ENCODE assay signal across 21 cellular contexts in the genomic region with DNA sequence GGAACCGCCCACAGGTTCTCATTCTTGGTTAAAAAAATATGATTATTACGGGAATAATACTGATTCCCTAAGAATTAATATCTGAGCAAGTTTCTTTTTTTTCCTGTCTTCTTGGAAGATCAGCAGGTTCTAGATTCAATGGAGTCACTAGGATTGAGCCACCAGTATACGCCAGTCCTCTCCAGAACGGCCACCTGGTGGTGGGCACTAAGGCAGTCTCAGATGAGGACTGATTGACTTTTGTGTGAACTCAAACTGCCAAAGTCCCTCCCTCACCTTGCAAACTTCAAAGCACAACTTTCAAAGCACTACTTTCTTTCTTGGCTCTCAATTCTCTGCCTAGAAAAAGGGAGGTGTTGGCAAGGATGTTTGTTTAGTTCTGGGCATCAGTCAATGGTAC. TPM values are rescaled to one million over a fixed set of nuclear protein-coding genes. Genes with fewer than 3 reads are reported as not detected.
"Had no signal": no experiment of that assay in that cellular context is flagged by ENCODE, and none has a peak within 500 bp of the region (broad histone marks: within the 10 kb centered on the region; RNA-seq: fewer than 3 reads in every experiment).

No MANE protein-coding gene starts in this region.

- H3K9me3 ChIP-seq: adrenal gland, body of pancreas, gastroesophageal sphincter, heart right ventricle, ovary, stomach, thoracic aorta, upper lobe of right lung had no signal

- H3K4me1 Mint-ChIP-seq: activated CD4-positive, alpha-beta T cell treated with anti-CD3 and anti-CD28 coated beads for 36 hours had no signal

- H3K4me1 ChIP-seq: body of pancreas had no signal

- H3K9me3 Mint-ChIP-seq: activated CD4-positive, alpha-beta memory T cell treated with anti-CD3 and anti-CD28 coated beads, Interleukin-2, amount 10 ng/mL, durations not matched to agents 7 days and 5 days; activated T-cell treated with anti-CD3 and anti-CD28 coated beads, Interleukin-2, amount 50 U/mL, for 24 hours; dendritic cell treated with granulocyte-macrophage colony-stimulating factor and Interleukin-4, amounts not matched to agents 40 ng/mL and 50 ng/mL, for 4 days; effector memory CD8-positive, alpha-beta T cell; neural crest cell; T-helper 1 cell treated with Interleukin-12 subunit alpha and Interleukin-12 subunit beta and Interleukin-4 antibody, amounts not matched to agents 30 μg/mL and 1 μg/mL, for 36 hours had no signal

- H3K36me3 ChIP-seq: adrenal gland, gastroesophageal sphincter, heart right ventricle, ovary, stomach, thoracic aorta, upper lobe of right lung, WERI-Rb-1 had no signal

- H3K4me3 Mint-ChIP-seq: activated CD4-positive, alpha-beta memory T cell treated with anti-CD3 and anti-CD28 coated beads, Interleukin-2, amount 10 ng/mL, durations not matched to agents 7 days and 5 days; activated CD4-positive, alpha-beta T cell treated with anti-CD3 and anti-CD28 coated beads for 36 hours; activated T-cell treated with anti-CD3 and anti-CD28 coated beads, Interleukin-2, amount 50 U/mL, for 24 hours; dendritic cell treated with granulocyte-macrophage colony-stimulating factor and Interleukin-4, amounts not matched to agents 40 ng/mL and 50 ng/mL, for 4 days; effector memory CD8-positive, alpha-beta T cell; neural crest cell; T-helper 1 cell treated with Interleukin-12 subunit alpha and Interleukin-12 subunit beta and Interleukin-4 antibody, amounts not matched to agents 30 μg/mL and 1 μg/mL, for 36 hours had no signal

- H3K27me3 ChIP-seq: adrenal gland, body of pancreas, gastroesophageal sphincter, ovary, stomach, upper lobe of right lung had no signal

- DNase-seq: activated CD4-positive, alpha-beta memory T cell treated with anti-CD3 and anti-CD28 coated beads, Interleukin-2, amount 10 ng/mL, durations not matched to agents 7 days and 5 days; activated CD4-positive, alpha-beta T cell treated with anti-CD3 and anti-CD28 coated beads for 36 hours; activated naive CD4-positive, alpha-beta T cell treated with anti-CD3 and anti-CD28 coated beads, Interleukin-2, amount 50 U/mL, for 16 hours; activated T-cell treated with anti-CD3 and anti-CD28 coated beads, Interleukin-2, amount 50 U/mL, for 24 hours; adrenal gland; body of pancreas; effector memory CD8-positive, alpha-beta T cell; heart right ventricle; left colon; ovary; stimulated activated CD4-positive, alpha-beta T cell treated with anti-CD3 and anti-CD28 coated beads, Interleukin-12 subunit alpha, Interleukin-12 subunit beta, amount 100 ng/mL, for 4 hours; stimulated activated CD4-positive, alpha-beta T cell treated with anti-CD3 and anti-CD28 coated beads, Interleukin-2, amount 100 ng/mL, for 24 hours; stomach; upper lobe of right lung; WERI-Rb-1 had no signal

- H3K27ac Mint-ChIP-seq: activated CD4-positive, alpha-beta memory T cell treated with anti-CD3 and anti-CD28 coated beads, Interleukin-2, amount 10 ng/mL, durations not matched to agents 7 days and 5 days; activated CD4-positive, alpha-beta T cell treated with anti-CD3 and anti-CD28 coated beads for 36 hours; activated T-cell treated with anti-CD3 and anti-CD28 coated beads, Interleukin-2, amount 50 U/mL, for 24 hours; dendritic cell treated with granulocyte-macrophage colony-stimulating factor and Interleukin-4, amounts not matched to agents 40 ng/mL and 50 ng/mL, for 4 days; effector memory CD8-positive, alpha-beta T cell; T-helper 1 cell treated with Interleukin-12 subunit alpha and Interleukin-12 subunit beta and Interleukin-4 antibody, amounts not matched to agents 30 μg/mL and 1 μg/mL, for 36 hours had no signal

- H3K4me3 ChIP-seq: adrenal gland, body of pancreas, gastroesophageal sphincter, heart right ventricle, lung, ovary, stomach, thoracic aorta, upper lobe of right lung had no signal

- H3K27ac ChIP-seq: adrenal gland, body of pancreas, gastroesophageal sphincter, heart right ventricle, ovary, stomach, thoracic aorta, upper lobe of right lung, WERI-Rb-1 had no signal

RNA-seq across cellular contexts. Expression of a gene that starts 33.3 kb away (rescaled TPM):
- total RNA-seq: neural crest cell had no signal
